ENCODE assay signal across 10 cellular contexts in genomic region chr13:91185294-91185863, GRCh38.
A peak's percentile ranks its signal among the peaks of the same experiment; 100 is the strongest.
DNase-seq lines count a peak whose midpoint lies in the region; ATAC-seq and TF ChIP-seq lines count a peak whose summit lies in the region.
"Had no signal": no experiment of that assay in that cellular context is flagged by ENCODE, and none has a peak within 500 bp of the region (broad histone marks: within the 10 kb centered on the region; RNA-seq: fewer than 3 reads in every experiment).

No MANE protein-coding gene starts in this region.

- WGBS in mammary epithelial cell (ENCODE audit: low coverage, missing lambda C conversion rate), result 9% methylated on average over 2 of the region's 2 CpGs

- H2AFZ ChIP-seq in mammary epithelial cell (ENCODE audit: low read depth, low read length), result no peak overlapping the region
- H2AFZ ChIP-seq in neural cell (ENCODE audit: low read depth, low read length), result no peak overlapping the region

- H3K4me2 ChIP-seq in mammary epithelial cell (ENCODE audit: insufficient read depth, low read depth, low read length), result no peak overlapping the region
- no peak overlapping the region for H3K4me2 ChIP-seq in neural cell (ENCODE audit: low read length)

- H3K36me3 Mint-ChIP-seq in CD8-positive, alpha-beta T cell, result no peaks in the 10 kb centered on the region
- no peaks in the 10 kb centered on the region for H3K36me3 Mint-ChIP-seq in stimulated activated effector memory CD8-positive, alpha-beta T cell treated with anti-CD3 and anti-CD28 coated beads, Interleukin-12 subunit alpha, Interleukin-12 subunit beta, amount 100 ng/mL, for 72 hours

- no peak overlapping the region for H3K4me3 Mint-ChIP-seq in CD8-positive, alpha-beta T cell
- H3K4me3 Mint-ChIP-seq in stimulated activated effector memory CD8-positive, alpha-beta T cell treated with anti-CD3 and anti-CD28 coated beads, Interleukin-12 subunit alpha, Interleukin-12 subunit beta, amount 100 ng/mL, for 72 hours, result no peak overlapping the region

- POLR2A ChIA-PET in CD8-positive, alpha-beta T cell (lab: Charles Lee), result no interaction called here

- H3K79me2 ChIP-seq in mammary epithelial cell (ENCODE audit: insufficient read depth, low read length), result no peaks in the 10 kb centered on the region
- no peaks in the 10 kb centered on the region for H3K79me2 ChIP-seq in neural cell (replicated peaks; ENCODE audit: insufficient read depth, low read length)

- dilution Hi-C loops in mammary epithelial cell (cut with HindIII; ENCODE audit: low sequenced_read_pairs), result no loop called here

- no peaks in the 10 kb centered on the region for H3K4me1 ChIP-seq in mammary epithelial cell (ENCODE audit: insufficient read depth, low read length)
- no peaks in the 10 kb centered on the region for H3K4me1 ChIP-seq in CD8-positive, alpha-beta T cell (ENCODE audit: insufficient read depth, low read length)

- no peaks in the 10 kb centered on the region for H3K27me3 Mint-ChIP-seq in CD8-positive, alpha-beta T cell (ENCODE audit: low read depth)

- TF ChIP-seq EP300 in neural cell (conservative IDR thresholded peaks at IDR 0.05; ENCODE audit: poor library complexity, severe bottlenecking), result no peak

- CTCF ChIA-PET in mammary epithelial cell (lab: Charles Lee; ENCODE audit: low non-redundant PET), result no interaction called here
- CTCF ChIA-PET in CD8-positive, alpha-beta T cell (lab: Charles Lee), result no interaction called here

- H3K27ac Mint-ChIP-seq in CD8-positive, alpha-beta T cell, result no peak overlapping the region
- H3K27ac Mint-ChIP-seq in stimulated activated effector memory CD8-positive, alpha-beta T cell treated with anti-CD3 and anti-CD28 coated beads, Interleukin-12 subunit alpha, Interleukin-12 subunit beta, amount 100 ng/mL, for 72 hours, result no peak overlapping the region

- no peak for ATAC-seq in CD8-positive, alpha-beta T cell
- ATAC-seq in GM21619 (IDR thresholded peaks at IDR 0.05; ENCODE audit: unreplicated experiment), result no peak
- ATAC-seq in stimulated activated effector memory CD8-positive, alpha-beta T cell treated with anti-CD3 and anti-CD28 coated beads, Interleukin-12 subunit alpha, Interleukin-12 subunit beta, amount 100 ng/mL, for 72 hours, result no peak

- BruUV-seq in mammary epithelial cell (replicated peaks; lab: Mats Ljungman, UMichigan), result no TSS peak

- H3F3A ChIP-seq in neural cell (ENCODE audit: insufficient read depth, low read length, poor library complexity, severe bottlenecking), result no peaks in the 10 kb centered on the region

- intact Hi-C loops in mammary epithelial cell (cut with micrococcal nuclease), result loop anchor here (1.0 kb wide), 1 partner anchor 51 kb away; no protein-coding TSS in a partner anchor
- intact Hi-C loops in CD8-positive, alpha-beta T cell (cut with DNase I, micrococcal nuclease), result no loop called here

- H3K9ac ChIP-seq in mammary epithelial cell (ENCODE audit: insufficient read depth, low read length), result no peak overlapping the region
- no peak overlapping the region for H3K9ac ChIP-seq in neural cell (ENCODE audit: low read length)

- no peaks in the 10 kb centered on the region for H4K20me1 ChIP-seq in mammary epithelial cell (ENCODE audit: insufficient read depth, low read length)
- H4K20me1 ChIP-seq in neural cell (ENCODE audit: insufficient read depth), result no peaks in the 10 kb centered on the region

- no peaks in the 10 kb centered on the region for H3K9me3 Mint-ChIP-seq in CD8-positive, alpha-beta T cell
- no peaks in the 10 kb centered on the region for H3K9me3 Mint-ChIP-seq in stimulated activated effector memory CD8-positive, alpha-beta T cell treated with anti-CD3 and anti-CD28 coated beads, Interleukin-12 subunit alpha, Interleukin-12 subunit beta, amount 100 ng/mL, for 72 hours

- DNase-seq in ELR (ENCODE audit: low read depth) (peak; percentile 45), NCI-H2227 treated with DMSO at 0.1 percent for 48 hours (lab: John Stamatoyannopoulos, UW) (peak; percentile 1), mammary epithelial cell (peak; percentile 5), OCI-M2 (lab: John Stamatoyannopoulos, UW; ENCODE audit: unreplicated experiment) (no peak)
- no peak for DNase-seq in CD8-positive, alpha-beta T cell
- DNase-seq in stimulated activated effector memory CD8-positive, alpha-beta T cell treated with anti-CD3 and anti-CD28 coated beads, Interleukin-12 subunit alpha, Interleukin-12 subunit beta, amount 100 ng/mL, for 72 hours (ENCODE audit: low spot score in 2 of 2), result no peak
- DNase-seq: activated CD4-positive, alpha-beta T cell treated with anti-CD3 and anti-CD28 coated beads, Interleukin-2, amount 50 U/mL, for 1 hour; stimulated activated CD4-positive, alpha-beta T cell treated with anti-CD3 and anti-CD28 coated beads, Interleukin-12 subunit alpha, Interleukin-12 subunit beta, amount 100 ng/mL, for 4 hours had no signal

- in situ Hi-C loops in mammary epithelial cell (cut with MboI; ENCODE audit: low sequenced_read_pairs in 2 of 2), result no loop called here

- TF ChIP-seq RAD21 in neural cell (conservative IDR thresholded peaks at IDR 0.05), result peak; percentile 76

- no peaks in the 10 kb centered on the region for H3K9me3 ChIP-seq in mammary epithelial cell (replicated peaks; ENCODE audit: insufficient read depth, low read length)
- H3K9me3 ChIP-seq in neural cell (ENCODE audit: low read length), result no peaks in the 10 kb centered on the region
- no peaks in the 10 kb centered on the region for H3K9me3 ChIP-seq in CD8-positive, alpha-beta T cell (ENCODE audit: low read length)

- no peaks in the 10 kb centered on the region for H3K9me2 ChIP-seq in neural cell (ENCODE audit: insufficient read depth, low read length)

- H3K27me3 ChIP-seq in mammary epithelial cell (ENCODE audit: insufficient read depth, low read length), result no peaks in the 10 kb centered on the region
- no peaks in the 10 kb centered on the region for H3K27me3 ChIP-seq in neural cell (ENCODE audit: insufficient read depth, low read depth, low read length)
- H3K27me3 ChIP-seq in CD8-positive, alpha-beta T cell (ENCODE audit: insufficient read depth, low read length), result no peaks in the 10 kb centered on the region

- H3K4me1 Mint-ChIP-seq in CD8-positive, alpha-beta T cell (ENCODE audit: low read depth), result no peaks in the 10 kb centered on the region
- no peaks in the 10 kb centered on the region for H3K4me1 Mint-ChIP-seq in stimulated activated effector memory CD8-positive, alpha-beta T cell treated with anti-CD3 and anti-CD28 coated beads, Interleukin-12 subunit alpha, Interleukin-12 subunit beta, amount 100 ng/mL, for 72 hours

- H3K36me3 ChIP-seq in mammary epithelial cell (ENCODE audit: insufficient read depth, low read length) (no peaks in the 10 kb centered on the region), neural cell (ENCODE audit: insufficient read depth, low read length) (no peaks in the 10 kb centered on the region)
- H3K36me3 ChIP-seq in CD8-positive, alpha-beta T cell (ENCODE audit: insufficient read depth, low read length), result no peaks in the 10 kb centered on the region

- no peak overlapping the region for H3K4me3 ChIP-seq in mammary epithelial cell (replicated peaks in 1 of 3; ENCODE audit: insufficient read depth in 1 of 3, low read depth in 2 of 3, low read length in 3 of 3)
- H3K4me3 ChIP-seq in neural cell (ENCODE audit: low read length), result no peak overlapping the region
- no peak overlapping the region for H3K4me3 ChIP-seq in CD8-positive, alpha-beta T cell (ENCODE audit: low read depth, low read length)

- no peak overlapping the region for H3K27ac ChIP-seq in mammary epithelial cell (ENCODE audit: insufficient read depth, low read depth, low read length)
- no peak overlapping the region for H3K27ac ChIP-seq in neural cell (ENCODE audit: low read length)
- no peak overlapping the region for H3K27ac ChIP-seq in CD8-positive, alpha-beta T cell (ENCODE audit: low read depth, low read length)

- TF ChIP-seq CTCF in mammary epithelial cell (conservative IDR thresholded peaks at IDR 0.05 in 1 of 2, IDR thresholded peaks at IDR 0.05 in 1 of 2; ENCODE audit: extremely low read depth in 1 of 2, insufficient read depth in 1 of 2, low read depth in 1 of 2, low read length in 2 of 2) (peak; percentile 8 to 31), neural cell (IDR thresholded peaks at IDR 0.05; ENCODE audit: poor library complexity, severe bottlenecking) (peak; percentile 69)
- TF ChIP-seq CTCF in CD8-positive, alpha-beta T cell (IDR thresholded peaks at IDR 0.05), result no peak

TF ChIP-seq in neural cell, 6 proteins besides CTCF, POLR2A, EP300 and RAD21:
- TF ChIP-seq EZH2 (IDR thresholded peaks at IDR 0.05; ENCODE audit: borderline replicate concordance, insufficient read depth, low read length, poor library complexity, severe bottlenecking) (no peak), TAF1 (IDR thresholded peaks at IDR 0.05; ENCODE audit: low read depth) (no peak), POLR2AphosphoS5 (IDR thresholded peaks at IDR 0.05) (no peak), SMC3 (conservative IDR thresholded peaks at IDR 0.05; ENCODE audit: poor library complexity) (peak; percentile 65)

Comparison
In these comparisons a context has a peak if more than half of its experiments do, and no peak if none do; other contexts are left out.
1. DNase-seq: peak in ELR (single experiment), NCI-H2227 treated with DMSO at 0.1 percent for 48 hours (single experiment) and mammary epithelial cell (single experiment); none in OCI-M2 (single experiment), CD8-positive, alpha-beta T cell (0 of 7) and stimulated activated effector memory CD8-positive, alpha-beta T cell treated with anti-CD3 and anti-CD28 coated beads, Interleukin-12 subunit alpha, Interleukin-12 subunit beta, amount 100 ng/mL, for 72 hours (0 of 2).